Comparison of ENCODE assay signal across 24 cellular contexts in the genomic region with DNA sequence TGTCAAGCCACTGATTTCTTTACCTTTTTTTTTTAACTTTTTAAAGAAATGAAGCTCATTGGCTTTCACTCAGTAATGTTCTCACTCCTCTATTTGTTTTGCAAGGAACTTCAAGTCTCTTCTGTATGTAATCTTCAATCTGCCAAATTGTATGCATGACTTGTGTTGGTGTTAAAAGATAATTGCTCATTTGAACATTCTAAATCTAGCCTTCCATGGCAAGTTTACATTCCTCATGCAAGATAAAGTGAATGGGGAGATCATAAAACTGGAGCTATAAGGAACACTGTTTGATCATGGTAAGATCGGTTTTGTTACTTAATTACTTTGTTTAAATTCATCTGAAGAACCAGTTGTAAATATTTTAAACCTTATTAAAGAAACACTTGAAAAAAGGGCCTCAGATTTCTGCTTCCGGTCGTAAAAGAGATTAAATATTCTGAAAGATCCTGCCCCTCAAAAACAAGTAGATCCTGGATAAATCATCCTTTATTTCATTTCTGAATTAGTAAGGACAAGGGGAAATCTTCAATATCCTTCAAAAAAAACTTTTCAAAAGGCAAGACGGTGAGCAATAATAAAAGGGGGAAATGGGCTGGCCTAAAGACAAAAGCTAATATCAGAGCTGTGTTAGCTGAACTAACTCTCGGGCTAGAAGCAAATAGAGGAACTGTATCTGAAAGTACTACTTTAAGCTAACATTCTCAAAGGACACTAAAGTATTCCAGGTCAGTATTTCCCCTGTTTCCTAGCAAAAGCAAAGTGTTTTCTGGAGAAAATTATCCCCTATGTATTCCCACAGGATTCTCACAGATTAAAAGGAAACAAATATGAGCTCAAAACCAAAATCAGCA.
"Had no signal": no experiment of that assay in that cellular context is flagged by ENCODE, and none has a peak within 500 bp of the region (broad histone marks: within the 10 kb centered on the region; RNA-seq: fewer than 3 reads in every experiment).

No MANE protein-coding gene starts in this region.

- H3K27me3 ChIP-seq: right lobe of liver had no signal

- FAIRE-seq: bronchial epithelial cell, colon, keratinocyte, TTC549 had no signal

- ATAC-seq: activated T-cell treated with anti-CD3 and anti-CD28 coated beads, Interleukin-2, amount 50 U/mL, for 4 hours; left cardiac atrium; naive thymus-derived CD8-positive, alpha-beta T cell; right lobe of liver; WTC11 had no signal

- H3K9me3 ChIP-seq: right lobe of liver, tibial nerve had no signal

- H3K4me3 ChIP-seq: right lobe of liver, tibial nerve had no signal

- DNase-seq: activated CD4-positive, alpha-beta memory T cell treated with anti-CD3 and anti-CD28 coated beads, Interleukin-2, amount 10 ng/mL, durations not matched to agents 7 days and 5 days; activated CD4-positive, alpha-beta T cell treated with anti-CD3 and anti-CD28 coated beads for 1 hour; activated CD4-positive, alpha-beta T cell treated with anti-CD3 and anti-CD28 coated beads, Interleukin-2, amount 10 ng/mL, durations not matched to agents 7 days and 5 days; activated CD8-positive, alpha-beta memory T cell treated with anti-CD3 and anti-CD28 coated beads, Interleukin-2, amount 50 U/mL, for 48 hours; activated T-cell treated with anti-CD3 and anti-CD28 coated beads, Interleukin-2, amount 50 U/mL, for 4 hours; dermis blood vessel endothelial cell; effector CD4-positive, alpha-beta T cell; hippocampal formation; left cardiac atrium; mammary epithelial cell; midbrain; naive thymus-derived CD8-positive, alpha-beta T cell; occipital lobe; right lobe of liver; stimulated activated CD4-positive, alpha-beta T cell treated with anti-CD3 and anti-CD28 coated beads, Interleukin-2, amount 100 ng/mL, for 48 hours; stimulated activated naive CD4-positive, alpha-beta T cell treated with Interleukin-2 at 50 U/mL for 16 hours; T-helper 9 cell had no signal

- H3K27ac ChIP-seq: epithelial cell of prostate, right lobe of liver, tibial nerve had no signal

- H3K36me3 ChIP-seq: right lobe of liver, tibial nerve had no signal
